Comparison of ENCODE assay signal across 2 cellular contexts in genomic region chr1:41332161-41332560, GRCh38. TPM values are rescaled to one million over a fixed set of nuclear protein-coding genes. Genes with fewer than 3 reads are reported as not detected.
"Had no signal": no experiment of that assay in that cellular context is flagged by ENCODE, and none has a peak within 500 bp of the region (broad histone marks: within the 10 kb centered on the region; RNA-seq: fewer than 3 reads in every experiment).

No MANE protein-coding gene starts in this region.

RNA-seq across cellular contexts. Expression of gene FOXO6, which starts 29.1 kb away (rescaled TPM):
- total RNA-seq: IMR-90 had no signal
- polyA plus RNA-seq: HepG2, IMR-90 had no signal
